8 cellular contexts compared by ENCODE assay signal in genomic region chr5:180313677-180314076, GRCh38. TPM values are rescaled to one million over a fixed set of nuclear protein-coding genes. Genes with fewer than 3 reads are reported as not detected.
DNase-seq lines count a peak whose midpoint lies in the region; ATAC-seq and TF ChIP-seq lines count a peak whose summit lies in the region.

No MANE protein-coding gene starts in this region.

- POLR2A ChIA-PET in activated naive CD8-positive, alpha-beta T cell treated with anti-CD3 and anti-CD28 coated beads, Interleukin-2, amount 10 ng/mL, durations not matched to agents 7 days and 5 days (lab: Charles Lee), result interaction anchor here (0.9 to 1.1 kb wide), 2 partner anchors 15 to 20 kb away, joined by 3 to 5 read pairs; no protein-coding TSS in a partner anchor

- no peaks in the 10 kb centered on the region for H3K27me3 ChIP-seq in right lobe of liver

- TF ChIP-seq CTCF in right lobe of liver (IDR thresholded peaks at IDR 0.05), result no peak

- H3K36me3 Mint-ChIP-seq in activated naive CD8-positive, alpha-beta T cell treated with anti-CD3 and anti-CD28 coated beads, Interleukin-2, amount 10 ng/mL, durations not matched to agents 7 days and 5 days, result no peaks in the 10 kb centered on the region

- no peaks in the 10 kb centered on the region for H3K9me3 ChIP-seq in right lobe of liver

- ATAC-seq in GM21526 (IDR thresholded peaks at IDR 0.05; ENCODE audit: low FRiP score, unreplicated experiment) (peak; percentile 81), right lobe of liver (peak in 3 of 4 donors; percentile 95 to 97 (median 96)), HG03045 (IDR thresholded peaks at IDR 0.05; ENCODE audit: unreplicated experiment) (no peak), HG03565 (IDR thresholded peaks at IDR 0.05; ENCODE audit: unreplicated experiment) (no peak)
- ATAC-seq in activated naive CD8-positive, alpha-beta T cell treated with anti-CD3 and anti-CD28 coated beads, Interleukin-2, amount 10 ng/mL, durations not matched to agents 7 days and 5 days (ENCODE audit: low read depth), result peak; percentile 95

- peak overlapping the region; percentile 73 for H3K4me3 Mint-ChIP-seq in activated naive CD8-positive, alpha-beta T cell treated with anti-CD3 and anti-CD28 coated beads, Interleukin-2, amount 10 ng/mL, durations not matched to agents 7 days and 5 days

- peak overlapping the region; percentile 70 for H3K27ac Mint-ChIP-seq in activated naive CD8-positive, alpha-beta T cell treated with anti-CD3 and anti-CD28 coated beads, Interleukin-2, amount 10 ng/mL, durations not matched to agents 7 days and 5 days

- intact Hi-C loops in right lobe of liver (cut with DNase I), result no loop called here

- no peaks in the 10 kb centered on the region for H3K27me3 Mint-ChIP-seq in activated naive CD8-positive, alpha-beta T cell treated with anti-CD3 and anti-CD28 coated beads, Interleukin-2, amount 10 ng/mL, durations not matched to agents 7 days and 5 days

- no peak for TF ChIP-seq POLR2A in right lobe of liver (IDR thresholded peaks at IDR 0.05)

- no peaks in the 10 kb centered on the region for H3K4me1 ChIP-seq in right lobe of liver

- 93% methylated on average over 14 of the region's 40 CpGs for WGBS in right lobe of liver (ENCODE audit: insufficient coverage, low coverage, low lambda C conversion rate, missing lambda C conversion rate)

- H3K4me3 ChIP-seq in right lobe of liver, result peak overlapping the region in 1 of 3 donors; percentile 44

- peaks cover 3% of the 10 kb centered on the region for H3K4me1 Mint-ChIP-seq in activated naive CD8-positive, alpha-beta T cell treated with anti-CD3 and anti-CD28 coated beads, Interleukin-2, amount 10 ng/mL, durations not matched to agents 7 days and 5 days

- DNase-seq in NCI-H460 (ENCODE audit: extremely low read depth, low read depth) (peak; percentile 74), right lobe of liver (peak in 2 of 3 donors; percentile 80 to 89), superior temporal gyrus (ENCODE audit: extremely low spot score) (peak; percentile 63), COLO829 (ENCODE audit: low spot score) (no peak)
- DNase-seq in activated naive CD8-positive, alpha-beta T cell treated with anti-CD3 and anti-CD28 coated beads, Interleukin-2, amount 10 ng/mL, durations not matched to agents 7 days and 5 days, result peak; percentile 80

- H3K27ac ChIP-seq in right lobe of liver, result no peak overlapping the region

- H3K9me3 Mint-ChIP-seq in activated naive CD8-positive, alpha-beta T cell treated with anti-CD3 and anti-CD28 coated beads, Interleukin-2, amount 10 ng/mL, durations not matched to agents 7 days and 5 days, result no peaks in the 10 kb centered on the region

- no peaks in the 10 kb centered on the region for H3K36me3 ChIP-seq in right lobe of liver

RNA-seq across cellular contexts. Expression of gene MAPK9, which starts 21.8 kb away (rescaled TPM):
- 33.2 and 39.2 TPM in 2 replicates for total RNA-seq in NCI-H460 (2014; rRNA removed; shearing (Covaris generic))
- polyA plus RNA-seq in NCI-H460 (2014; cell fraction: nucleus; rRNA removed), result 32.7 and 50.5 TPM in 2 replicates
- 10 to 100 TPM; 45.0 to 46.0 TPM for total RNA-seq in activated naive CD8-positive, alpha-beta T cell treated with anti-CD3 and anti-CD28 coated beads, Interleukin-2, amount 10 ng/mL, durations not matched to agents 7 days and 5 days
- total RNA-seq in right lobe of liver, result 10 to 100 TPM; 14.4 to 18.6 (median 15.6) TPM

RNA-seq across cellular contexts. Expression of gene GFPT2, which starts 39.5 kb away (rescaled TPM):
- total RNA-seq in NCI-H460 (2014; rRNA removed; shearing (Covaris generic)), result 10.6 and 12.5 TPM in 2 replicates
- 7.8 and 13.3 TPM in 2 replicates for polyA plus RNA-seq in NCI-H460 (2014; cell fraction: nucleus; rRNA removed)
- 10 to 100 TPM in 1 of 2 experiments, 1 to 10 TPM in 1; 9.5 to 10.1 TPM for total RNA-seq in activated naive CD8-positive, alpha-beta T cell treated with anti-CD3 and anti-CD28 coated beads, Interleukin-2, amount 10 ng/mL, durations not matched to agents 7 days and 5 days
- total RNA-seq in right lobe of liver, result under 1 TPM; 0.32 to 0.93 (median 0.61) TPM

Comparison
In these comparisons a context has a peak if more than half of its experiments do, and no peak if none do; other contexts are left out.
1. ATAC-seq: peak in GM21526 (single experiment), activated naive CD8-positive, alpha-beta T cell treated with anti-CD3 and anti-CD28 coated beads, Interleukin-2, amount 10 ng/mL, durations not matched to agents 7 days and 5 days (single experiment) and right lobe of liver (3 of 4); none in HG03045 (single experiment) and HG03565 (single experiment).